Comparison of ENCODE assay signal across 8 cellular contexts in genomic region chr2:196169521-196169920, GRCh38. TPM values are rescaled to one million over a fixed set of nuclear protein-coding genes. Genes with fewer than 3 reads are reported as not detected.
DNase-seq lines count a peak whose midpoint lies in the region; ATAC-seq, FAIRE-seq and TF ChIP-seq lines count a peak whose summit lies in the region.

No MANE protein-coding gene starts in this region.

- peak; percentile 9 for FAIRE-seq in GM18507 (lab: Jason Lieb, UNC)

- H3K27me3 ChIP-seq in Panc1 (ENCODE audit: control insufficient read depth, insufficient read depth, low read length) (no peaks in the 10 kb centered on the region), sigmoid colon (no peaks in the 10 kb centered on the region), body of pancreas (no peaks in the 10 kb centered on the region)

- H3K9me3 ChIP-seq in Panc1 (ENCODE audit: control insufficient read depth, insufficient read depth, low read depth, low read length) (no peaks in the 10 kb centered on the region), sigmoid colon (no peaks in the 10 kb centered on the region), body of pancreas (no peaks in the 10 kb centered on the region)

- peaks cover 42% of the 10 kb centered on the region for H3K4me1 ChIP-seq in Panc1 (ENCODE audit: control insufficient read depth, insufficient read depth, low read length)
- H3K4me1 ChIP-seq in sigmoid colon = peaks cover 0 to 20% (median 9%) of the 10 kb centered on the region in 4 donors
- H3K4me1 ChIP-seq in body of pancreas = peaks cover 11% of the 10 kb centered on the region

- TF ChIP-seq POLR2A in sigmoid colon (IDR thresholded peaks at IDR 0.05) = no peak
- TF ChIP-seq POLR2A in body of pancreas (IDR thresholded peaks at IDR 0.05) = no peak

- POLR2A ChIA-PET in Panc1 (lab: Charles Lee) = no interaction called here

- ATAC-seq in Panc1 = no peak
- ATAC-seq in GM19023 (IDR thresholded peaks at IDR 0.05; ENCODE audit: unreplicated experiment) = no peak
- no peak for ATAC-seq in body of pancreas

- DNase-seq in GM18507 (ENCODE audit: extremely low spot score, insufficient read length, low read depth) = no peak
- no peak for DNase-seq in Panc1 (ENCODE audit: low read depth, low spot score)
- DNase-seq in epithelial cell of esophagus (ENCODE audit: low read depth) = peak; percentile 23
- no peak for DNase-seq in sigmoid colon
- DNase-seq in amygdala (lab: John Stamatoyannopoulos, UW) = no peak
- DNase-seq in ureter (ENCODE audit: low spot score) = no peak
- no peak for DNase-seq in body of pancreas

- no peak for TF ChIP-seq CTCF in Panc1 (IDR thresholded peaks at IDR 0.05)
- TF ChIP-seq CTCF in epithelial cell of esophagus (IDR thresholded peaks at IDR 0.05; ENCODE audit: insufficient read depth, low read depth, low read length, missing control alignments) = no peak
- no peak for TF ChIP-seq CTCF in sigmoid colon (IDR thresholded peaks at IDR 0.05)
- TF ChIP-seq CTCF in body of pancreas (IDR thresholded peaks at IDR 0.05) = no peak

- in situ Hi-C loops in Panc1 (cut with HindIII; ENCODE audit: low pct_unique_long_range_greater_than_20kb, low sequenced_read_pairs) = no loop called here

- H3K4me3 ChIP-seq in Panc1 (ENCODE audit: low read depth in 2 of 2, low read length in 2 of 2) (peak overlapping the region; percentile 86 to 96), epithelial cell of esophagus (ENCODE audit: low read length) (peak overlapping the region; percentile 87), sigmoid colon (peak overlapping the region; percentile 66 to 72 (median 70)), body of pancreas (peak overlapping the region in 1 of 2 donors; percentile 85)

- no peak for TF ChIP-seq EP300 in sigmoid colon (IDR thresholded peaks at IDR 0.05)

- CTCF ChIA-PET in Panc1 (lab: Charles Lee) = interaction anchor here (0.7 kb wide), 1 partner anchor 63 kb away, joined by 4 read pairs; no protein-coding TSS in a partner anchor

- intact Hi-C loops in Panc1 (cut with micrococcal nuclease; ENCODE audit: unreplicated experiment) (no loop called here), sigmoid colon (cut with DNase I) (no loop called here), body of pancreas (cut with DNase I) (no loop called here)

- peak overlapping the region; percentile 89 for H3K27ac ChIP-seq in Panc1 (ENCODE audit: low read length)
- H3K27ac ChIP-seq in sigmoid colon = peak overlapping the region in 1 of 4 donors; percentile 74
- H3K27ac ChIP-seq in body of pancreas = peak overlapping the region in 1 of 4 donors; percentile 90

- BruUV-seq in Panc1 (replicated peaks; lab: Mats Ljungman, UMichigan) = no TSS peak

- WGBS in sigmoid colon, 2 donors = 40 to 67% methylated on average over 5 of the region's 5 CpGs
- 53 to 61% methylated on average over 5 of the region's 5 CpGs for WGBS in body of pancreas, 2 donors

- H3K36me3 ChIP-seq in Panc1 (ENCODE audit: control insufficient read depth, insufficient read depth, low read length) (peaks cover 6% of the 10 kb centered on the region; the same call in 1 of the 2 replicates), sigmoid colon (no peaks in the 10 kb centered on the region), body of pancreas (replicated peaks in 1 of 2; ENCODE audit: insufficient read depth in 1 of 2, low read depth in 2 of 2) (no peaks in the 10 kb centered on the region)

RNA-seq across cellular contexts. Expression of gene STK17B, which starts 1.9 kb away (rescaled TPM):
- total RNA-seq in Panc1 (2021; ENCODE audit: unreplicated experiment) (19.3 TPM), sigmoid colon (10 to 100 TPM in 3 of 4 donors, 1 to 10 TPM in 1; 9.0 to 15.7 (median 12.3) TPM), ureter (29.7 TPM), body of pancreas (10 to 100 TPM in 1 of 2 donors, 1 to 10 TPM in 1; 7.9 to 16.9 TPM)
- polyA plus RNA-seq in Panc1 (2012; ENCODE audit: insufficient read length) = 3.5 TPM
- 10 to 100 TPM; 13.2 to 30.7 (median 29.6) TPM for polyA plus RNA-seq in sigmoid colon
